In genomic region chr9:133706651-133707050, GRCh38 we compare ENCODE assay signal across 16 cellular contexts. TPM values are rescaled to one million over a fixed set of nuclear protein-coding genes. Genes with fewer than 3 reads are reported as not detected.
DNase-seq lines count a peak whose midpoint lies in the region; ATAC-seq and TF ChIP-seq lines count a peak whose summit lies in the region.
"Had no signal": no experiment of that assay in that cellular context is flagged by ENCODE, and none has a peak within 500 bp of the region (broad histone marks: within the 10 kb centered on the region; RNA-seq: fewer than 3 reads in every experiment).

No MANE protein-coding gene starts in this region.

- peaks cover 22 to 55% of the 10 kb centered on the region in 2 donors for H3K4me1 ChIP-seq in naive thymus-derived CD4-positive, alpha-beta T cell (ENCODE audit: control insufficient read depth in 2 of 2, insufficient read depth in 2 of 2, low read length in 2 of 2)
- H3K4me1 ChIP-seq in upper lobe of right lung: peaks cover 19% of the 10 kb centered on the region
- H3K4me1 ChIP-seq: uterus had no signal

- TF ChIP-seq CTCF in chondrocyte (IDR thresholded peaks at IDR 0.05) (no peak), upper lobe of right lung (IDR thresholded peaks at IDR 0.05) (no peak)

- no peaks in the 10 kb centered on the region for H3K9me3 Mint-ChIP-seq in activated naive CD4-positive, alpha-beta T cell treated with anti-CD3 and anti-CD28 coated beads, Interleukin-2, amount 50 U/mL, for 72 hours
- no peaks in the 10 kb centered on the region for H3K9me3 Mint-ChIP-seq in chondrocyte (ENCODE audit: low read depth)
- H3K9me3 Mint-ChIP-seq in naive thymus-derived CD4-positive, alpha-beta T cell: peaks cover 0 to 2% (median 0%) of the 10 kb centered on the region in 11 donors
- H3K9me3 Mint-ChIP-seq: natural killer cell treated with Interleukin-12 subunit alpha and Interleukin-12 subunit beta and Interleukin-15 and Interleukin-18, amount 100 ng/mL, for 72 hours had no signal

- POLR2A ChIA-PET in naive thymus-derived CD4-positive, alpha-beta T cell (lab: Charles Lee): interaction anchor here (1.4 to 16.7 kb wide), 2 partner anchors 23 to 50 kb away, joined by 3 to 448 read pairs; no protein-coding TSS in a partner anchor

- H3K9me3 ChIP-seq in naive thymus-derived CD4-positive, alpha-beta T cell (ENCODE audit: control insufficient read depth in 2 of 3, low read length in 3 of 3): no peaks in the 10 kb centered on the region
- no peaks in the 10 kb centered on the region for H3K9me3 ChIP-seq in upper lobe of right lung
- H3K9me3 ChIP-seq: breast epithelium, gastroesophageal sphincter, uterus had no signal

- H3K27me3 ChIP-seq in naive thymus-derived CD4-positive, alpha-beta T cell (ENCODE audit: control insufficient read depth in 2 of 2, insufficient read depth in 2 of 2, low read length in 2 of 2): no peaks in the 10 kb centered on the region
- no peaks in the 10 kb centered on the region for H3K27me3 ChIP-seq in upper lobe of right lung
- H3K27me3 ChIP-seq: uterus had no signal

- no peaks in the 10 kb centered on the region for H3K27me3 Mint-ChIP-seq in chondrocyte (ENCODE audit: low read depth)
- H3K27me3 Mint-ChIP-seq in naive thymus-derived CD4-positive, alpha-beta T cell: peaks cover 0 to 7% (median 0%) of the 10 kb centered on the region in 5 donors

- H3K4me3 ChIP-seq in naive thymus-derived CD4-positive, alpha-beta T cell (ENCODE audit: low read length): no peak overlapping the region
- no peak overlapping the region for H3K4me3 ChIP-seq in upper lobe of right lung
- H3K4me3 ChIP-seq: breast epithelium, gastroesophageal sphincter, uterus had no signal

- no peak overlapping the region for H3K27ac Mint-ChIP-seq in activated naive CD4-positive, alpha-beta T cell treated with anti-CD3 and anti-CD28 coated beads, Interleukin-2, amount 50 U/mL, for 72 hours
- no peak overlapping the region for H3K27ac Mint-ChIP-seq in chondrocyte (ENCODE audit: unreplicated experiment)
- H3K27ac Mint-ChIP-seq in naive thymus-derived CD4-positive, alpha-beta T cell: peak overlapping the region in 8 of 9 donors; percentile 55 to 94 (median 86)
- H3K27ac Mint-ChIP-seq: natural killer cell treated with Interleukin-12 subunit alpha and Interleukin-12 subunit beta and Interleukin-15 and Interleukin-18, amount 100 ng/mL, for 72 hours had no signal

- CTCF ChIA-PET in naive thymus-derived CD4-positive, alpha-beta T cell (lab: Charles Lee): interaction anchor here (0.9 to 1.3 kb wide), 3 partner anchors 9 to 23 kb away, joined by 3 to 4 read pairs (median 3); no protein-coding TSS in a partner anchor

- no peaks in the 10 kb centered on the region for H3K36me3 Mint-ChIP-seq in activated naive CD4-positive, alpha-beta T cell treated with anti-CD3 and anti-CD28 coated beads, Interleukin-2, amount 50 U/mL, for 72 hours
- H3K36me3 Mint-ChIP-seq in chondrocyte (ENCODE audit: low read depth): no peaks in the 10 kb centered on the region
- H3K36me3 Mint-ChIP-seq in naive thymus-derived CD4-positive, alpha-beta T cell: peaks cover 0 to 3% (median 0%) of the 10 kb centered on the region in 5 donors
- H3K36me3 Mint-ChIP-seq: natural killer cell treated with Interleukin-12 subunit alpha and Interleukin-12 subunit beta and Interleukin-15 and Interleukin-18, amount 100 ng/mL, for 72 hours had no signal

- H3K36me3 ChIP-seq in naive thymus-derived CD4-positive, alpha-beta T cell (ENCODE audit: control insufficient read depth in 2 of 3, insufficient read depth in 3 of 3, low read length in 3 of 3): no peaks in the 10 kb centered on the region
- no peaks in the 10 kb centered on the region for H3K36me3 ChIP-seq in upper lobe of right lung
- H3K36me3 ChIP-seq: breast epithelium, gastroesophageal sphincter, uterus had no signal

- DNase-seq in activated naive CD4-positive, alpha-beta T cell treated with anti-CD3 and anti-CD28 coated beads, Interleukin-2, amount 50 U/mL, for 16 hours: peak; percentile 4
- no peak for DNase-seq in activated naive CD4-positive, alpha-beta T cell treated with anti-CD3 and anti-CD28 coated beads, Interleukin-2, amount 50 U/mL, for 72 hours (ENCODE audit: low spot score in 2 of 2)
- peak; percentile 79 for DNase-seq in chondrocyte (ENCODE audit: low spot score)
- no peak for DNase-seq in naive thymus-derived CD4-positive, alpha-beta T cell
- DNase-seq in upper lobe of right lung: peak; percentile 54
- no peak for DNase-seq in glomerular visceral epithelial cell (ENCODE audit: extremely low spot score)
- DNase-seq in effector CD8-positive, alpha-beta T cell (lab: John Stamatoyannopoulos, UW): no peak
- DNase-seq: NCI-H2227 treated with DMSO at 0.1 percent for 48 hours; SHP77; stimulated activated CD4-positive, alpha-beta T cell treated with anti-CD3 and anti-CD28 coated beads, Interleukin-1b, Interleukin-23, amount 100 ng/mL, for 48 hours had no signal

- peaks cover 17% of the 10 kb centered on the region for H3K4me1 Mint-ChIP-seq in chondrocyte (ENCODE audit: low read depth)
- H3K4me1 Mint-ChIP-seq in naive thymus-derived CD4-positive, alpha-beta T cell: peaks cover 13 to 61% (median 43%) of the 10 kb centered on the region in 7 donors

- no peak overlapping the region for H3K4me3 Mint-ChIP-seq in chondrocyte (ENCODE audit: unreplicated experiment)
- peak overlapping the region in 1 of 10 donors; percentile 29 for H3K4me3 Mint-ChIP-seq in naive thymus-derived CD4-positive, alpha-beta T cell
- H3K4me3 Mint-ChIP-seq: natural killer cell treated with Interleukin-12 subunit alpha and Interleukin-12 subunit beta and Interleukin-15 and Interleukin-18, amount 100 ng/mL, for 72 hours had no signal

- peak overlapping the region; percentile 39 for H3K27ac ChIP-seq in naive thymus-derived CD4-positive, alpha-beta T cell (ENCODE audit: low read depth, low read length)
- H3K27ac ChIP-seq in upper lobe of right lung: peak overlapping the region; percentile 56

- intact Hi-C loops in naive thymus-derived CD4-positive, alpha-beta T cell (cut with micrococcal nuclease): loop anchor here in 1 of 2 donors (10.0 kb wide), 2 partner anchors 292 to 562 kb away; partner anchors contain the start of gene REXO4
- intact Hi-C loops in upper lobe of right lung (cut with DNase I): no loop called here

- ATAC-seq in activated naive CD4-positive, alpha-beta T cell treated with anti-CD3 and anti-CD28 coated beads, Interleukin-2, amount 50 U/mL, for 72 hours: no peak
- no peak for ATAC-seq in naive thymus-derived CD4-positive, alpha-beta T cell
- no peak for ATAC-seq in upper lobe of right lung
- ATAC-seq in HG03565 (IDR thresholded peaks at IDR 0.05; ENCODE audit: unreplicated experiment): no peak
- ATAC-seq: activated CD4-positive, CD25-positive, alpha-beta regulatory T cell treated with anti-CD3 and anti-CD28 coated beads, Interleukin-2, amount 50 U/mL, for 24 hours; gastroesophageal sphincter; natural killer cell treated with Interleukin-12 subunit alpha and Interleukin-12 subunit beta and Interleukin-15 and Interleukin-18, amount 100 ng/mL, for 72 hours had no signal

RNA-seq across cellular contexts. Expression of gene SARDH, which starts 31.5 kb away (rescaled TPM):
- total RNA-seq in activated naive CD4-positive, alpha-beta T cell treated with anti-CD3 and anti-CD28 coated beads, Interleukin-2, amount 50 U/mL, for 72 hours: 1 to 10 TPM; 3.5 to 7.5 TPM
- total RNA-seq in chondrocyte: 0.74 to 1.2 TPM in 2 of 3 replicates, not detected in the other
- total RNA-seq in naive thymus-derived CD4-positive, alpha-beta T cell: 10 to 100 TPM in 3 of 5 experiments, 1 to 10 TPM in 1, under 1 TPM in 1; 0.73 to 27.2 (median 16.5) TPM
- polyA plus RNA-seq in naive thymus-derived CD4-positive, alpha-beta T cell: 10 to 100 TPM; 10.2 to 11.0 TPM
- total RNA-seq in upper lobe of right lung: 6.8 TPM

Comparison
In these comparisons a context has a peak if more than half of its experiments do, and no peak if none do; other contexts are left out.
1. DNase-seq: peak in activated naive CD4-positive, alpha-beta T cell treated with anti-CD3 and anti-CD28 coated beads, Interleukin-2, amount 50 U/mL, for 16 hours (single experiment), chondrocyte (single experiment) and upper lobe of right lung (single experiment); none in activated naive CD4-positive, alpha-beta T cell treated with anti-CD3 and anti-CD28 coated beads, Interleukin-2, amount 50 U/mL, for 72 hours (0 of 2), naive thymus-derived CD4-positive, alpha-beta T cell (0 of 9), glomerular visceral epithelial cell (single experiment) and effector CD8-positive, alpha-beta T cell (single experiment).
2. H3K27ac Mint-ChIP-seq: peak in naive thymus-derived CD4-positive, alpha-beta T cell (8 of 9); none in activated naive CD4-positive, alpha-beta T cell treated with anti-CD3 and anti-CD28 coated beads, Interleukin-2, amount 50 U/mL, for 72 hours (0 of 2) and chondrocyte (single experiment).